Comparison of ENCODE assay signal across 10 cellular contexts in the genomic region with DNA sequence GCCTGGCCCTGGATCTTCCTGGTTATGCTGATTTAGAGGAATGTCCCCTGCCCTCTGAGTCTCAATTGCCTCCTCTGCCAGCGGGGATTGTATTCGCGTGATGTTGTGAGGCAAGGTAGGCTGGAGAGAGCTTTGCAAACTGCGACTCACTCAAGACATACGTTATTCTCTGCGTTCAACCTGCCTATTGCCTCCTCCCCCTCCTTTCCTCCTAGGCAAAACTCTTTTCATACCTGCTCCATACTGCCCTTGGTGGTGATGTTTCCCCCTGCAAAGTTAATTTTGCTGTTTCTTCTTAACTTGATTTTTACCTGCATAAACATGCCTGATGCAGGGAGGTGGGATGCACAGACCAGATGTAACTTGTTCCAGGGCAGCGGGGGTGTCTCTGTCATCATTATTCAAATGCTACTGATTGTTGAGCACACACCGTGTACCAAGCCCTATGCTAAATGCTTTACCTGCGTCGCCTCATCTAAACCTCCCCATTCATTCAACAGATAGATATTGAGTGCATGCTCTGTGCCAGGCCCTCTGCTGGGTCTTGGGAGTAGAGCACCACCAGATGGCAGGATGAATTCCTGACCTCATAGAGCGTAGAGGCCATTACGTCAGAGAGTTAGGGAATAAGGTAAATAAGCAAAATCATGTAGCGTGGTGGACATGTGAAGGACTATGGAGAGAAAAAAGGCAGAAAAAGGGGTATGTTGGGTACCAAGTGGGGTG. TPM values are rescaled to one million over a fixed set of nuclear protein-coding genes. Genes with fewer than 3 reads are reported as not detected.
DNase-seq lines count a peak whose midpoint lies in the region; ATAC-seq and TF ChIP-seq lines count a peak whose summit lies in the region.
"Had no signal": no experiment of that assay in that cellular context is flagged by ENCODE, and none has a peak within 500 bp of the region (broad histone marks: within the 10 kb centered on the region; RNA-seq: fewer than 3 reads in every experiment).

No MANE protein-coding gene starts in this region.

- intact Hi-C loops in esophagus squamous epithelium (cut with DNase I) = no loop called here
- intact Hi-C loops in activated CD4-positive, alpha-beta T cell treated with anti-CD3 and anti-CD28 coated beads, Interleukin-2, amount 10 ng/mL, durations not matched to agents 24 days and 14 days (cut with micrococcal nuclease) = loop anchor here (5.0 kb wide), 1 partner anchor 68 kb away; no protein-coding TSS in a partner anchor

- no peak for ATAC-seq in DND-41 (ENCODE audit: insufficient read depth, low read depth)
- peak; percentile 76 for ATAC-seq in left lobe of liver
- no peak for ATAC-seq in HG02763 (IDR thresholded peaks at IDR 0.05; ENCODE audit: unreplicated experiment)
- no peak for ATAC-seq in HG02885 (IDR thresholded peaks at IDR 0.05; ENCODE audit: poor library complexity, unreplicated experiment)
- ATAC-seq: naive thymus-derived CD8-positive, alpha-beta T cell had no signal

- DNase-seq in DND-41 (no peak), amniotic epithelial cell (ENCODE audit: low read depth) (peak; percentile 33), left lobe of liver (ENCODE audit: low spot score) (no peak), esophagus squamous epithelium (lab: John Stamatoyannopoulos, UW) (no peak)
- DNase-seq in Jurkat, Clone E6-1 (ENCODE audit: low read depth, low spot score) = peak; percentile 44
- DNase-seq in activated CD4-positive, alpha-beta T cell treated with anti-CD3 and anti-CD28 coated beads, Interleukin-2, amount 10 ng/mL, durations not matched to agents 24 days and 14 days = no peak
- DNase-seq: naive thymus-derived CD8-positive, alpha-beta T cell; stimulated activated CD8-positive, alpha-beta memory T cell treated with anti-CD3 and anti-CD28 coated beads, Interleukin-4, amount 100 ng/mL, for 48 hours had no signal

- no peak overlapping the region for H3K4me3 ChIP-seq in DND-41 (ENCODE audit: low read depth in 1 of 2, low read length in 2 of 2)
- no peak overlapping the region for H3K4me3 ChIP-seq in Jurkat, Clone E6-1 (ENCODE audit: low read length)
- no peak overlapping the region for H3K4me3 ChIP-seq in esophagus squamous epithelium

- H3K9me3 ChIP-seq in DND-41 (ENCODE audit: insufficient read depth, low read length, severe bottlenecking) = no peaks in the 10 kb centered on the region
- H3K9me3 ChIP-seq in esophagus squamous epithelium = no peaks in the 10 kb centered on the region

- TF ChIP-seq CTCF in DND-41 (IDR thresholded peaks at IDR 0.05; ENCODE audit: borderline replicate concordance, extremely low read depth, low read length, poor library complexity, severe bottlenecking) (peak; percentile 50), esophagus squamous epithelium (IDR thresholded peaks at IDR 0.05) (peak in 2 of 6 experiments; percentile 16 to 40)

- H3K4me3 Mint-ChIP-seq in activated CD4-positive, alpha-beta T cell treated with anti-CD3 and anti-CD28 coated beads, Interleukin-2, amount 10 ng/mL, durations not matched to agents 24 days and 14 days = no peak overlapping the region
- H3K4me3 Mint-ChIP-seq: naive thymus-derived CD8-positive, alpha-beta T cell had no signal

- H2AFZ ChIP-seq in DND-41 (ENCODE audit: low read depth, low read length) = no peak overlapping the region

- peaks cover 2% of the 10 kb centered on the region for H3K27me3 Mint-ChIP-seq in activated CD4-positive, alpha-beta T cell treated with anti-CD3 and anti-CD28 coated beads, Interleukin-2, amount 10 ng/mL, durations not matched to agents 24 days and 14 days

- no peak overlapping the region for H3K4me2 ChIP-seq in DND-41 (ENCODE audit: insufficient read depth, low read length)

- no peak overlapping the region for H3K27ac Mint-ChIP-seq in activated CD4-positive, alpha-beta T cell treated with anti-CD3 and anti-CD28 coated beads, Interleukin-2, amount 10 ng/mL, durations not matched to agents 24 days and 14 days
- H3K27ac Mint-ChIP-seq: naive thymus-derived CD8-positive, alpha-beta T cell had no signal

- H3K9ac ChIP-seq in DND-41 (ENCODE audit: low read depth, low read length) = no peak overlapping the region

- no peaks in the 10 kb centered on the region for H3K9me3 Mint-ChIP-seq in activated CD4-positive, alpha-beta T cell treated with anti-CD3 and anti-CD28 coated beads, Interleukin-2, amount 10 ng/mL, durations not matched to agents 24 days and 14 days

- no peak for TF ChIP-seq POLR2A in esophagus squamous epithelium (IDR thresholded peaks at IDR 0.05)

- H3K27ac ChIP-seq in DND-41 (ENCODE audit: low read length) = no peak overlapping the region
- H3K27ac ChIP-seq in esophagus squamous epithelium = no peak overlapping the region

- H3K36me3 ChIP-seq in DND-41 (ENCODE audit: insufficient read depth, low read length) = no peaks in the 10 kb centered on the region
- no peaks in the 10 kb centered on the region for H3K36me3 ChIP-seq in esophagus squamous epithelium

- H3K27me3 ChIP-seq in DND-41 (ENCODE audit: insufficient read depth, low read length, poor library complexity) = peaks cover 12% of the 10 kb centered on the region
- peaks cover 0 to 10% (median 0%) of the 10 kb centered on the region in 4 donors for H3K27me3 ChIP-seq in esophagus squamous epithelium

- 51 to 63% methylated on average over 12 to 13 of the region's 13 CpGs for WGBS in esophagus squamous epithelium, 2 donors

- no peaks in the 10 kb centered on the region for H3K4me1 Mint-ChIP-seq in activated CD4-positive, alpha-beta T cell treated with anti-CD3 and anti-CD28 coated beads, Interleukin-2, amount 10 ng/mL, durations not matched to agents 24 days and 14 days

- no peaks in the 10 kb centered on the region for H4K20me1 ChIP-seq in DND-41 (ENCODE audit: insufficient read depth, low read length)

- no peaks in the 10 kb centered on the region for H3K79me2 ChIP-seq in DND-41 (ENCODE audit: insufficient read depth, low read length)

- no peaks in the 10 kb centered on the region for H3K36me3 Mint-ChIP-seq in activated CD4-positive, alpha-beta T cell treated with anti-CD3 and anti-CD28 coated beads, Interleukin-2, amount 10 ng/mL, durations not matched to agents 24 days and 14 days (ENCODE audit: low read depth)

- H3K4me1 ChIP-seq in DND-41 (ENCODE audit: insufficient read depth, low read length) = no peaks in the 10 kb centered on the region
- H3K4me1 ChIP-seq in esophagus squamous epithelium = no peaks in the 10 kb centered on the region

RNA-seq across cellular contexts. Expression of gene SGSM1, which starts 29.0 kb away (rescaled TPM):
- polyA plus RNA-seq in Jurkat, Clone E6-1 (2012; ENCODE audit: insufficient read depth, insufficient read length) = 0.39 TPM
- total RNA-seq in left lobe of liver (0.18 TPM), esophagus squamous epithelium (under 1 TPM; 0.09 to 0.57 (median 0.18) TPM)
- 0.14 and 0.19 TPM in 2 replicates for total RNA-seq in activated CD4-positive, alpha-beta T cell treated with anti-CD3 and anti-CD28 coated beads, Interleukin-2, amount 10 ng/mL, durations not matched to agents 24 days and 14 days

Comparison
In these comparisons a context has a peak if more than half of its experiments do, and no peak if none do; other contexts are left out.
1. DNase-seq: peak in Jurkat, Clone E6-1 (single experiment) and amniotic epithelial cell (single experiment); none in DND-41 (single experiment), left lobe of liver (single experiment), esophagus squamous epithelium (single experiment) and activated CD4-positive, alpha-beta T cell treated with anti-CD3 and anti-CD28 coated beads, Interleukin-2, amount 10 ng/mL, durations not matched to agents 24 days and 14 days (single experiment).